Comparison of ENCODE assay signal across 7 cellular contexts in genomic region chr12:113756609-113757008, GRCh38.
"Had no signal": no experiment of that assay in that cellular context is flagged by ENCODE, and none has a peak within 500 bp of the region (broad histone marks: within the 10 kb centered on the region; RNA-seq: fewer than 3 reads in every experiment).

No MANE protein-coding gene starts in this region.

- H3K4me1 ChIP-seq: HAP-1 had no signal

- H3K36me3 ChIP-seq: HAP-1 had no signal

- DNase-seq: HFFc6, IMR-90, KBM-7 had no signal

- H3K27ac ChIP-seq: HL-60, KMS-11 had no signal

- H2AFZ ChIP-seq: GM23338 had no signal

- H3K4me2 ChIP-seq: GM23338, KMS-11 had no signal

- H3K4me3 ChIP-seq: GM23338, HAP-1 had no signal

- H3K9ac ChIP-seq: KMS-11 had no signal

- H3K9me3 ChIP-seq: HAP-1 had no signal
